18 cellular contexts compared by ENCODE assay signal in genomic region chr11:28770806-28771205, GRCh38.
A peak's percentile ranks its signal among the peaks of the same experiment; 100 is the strongest.
DNase-seq lines count a peak whose midpoint lies in the region; ATAC-seq and TF ChIP-seq lines count a peak whose summit lies in the region.
"Had no signal": no experiment of that assay in that cellular context is flagged by ENCODE, and none has a peak within 500 bp of the region (broad histone marks: within the 10 kb centered on the region; RNA-seq: fewer than 3 reads in every experiment).

No MANE protein-coding gene starts in this region.

- no peaks in the 10 kb centered on the region for H3K9me3 ChIP-seq in body of pancreas

- no peaks in the 10 kb centered on the region for H3K36me3 ChIP-seq in body of pancreas (replicated peaks in 1 of 2; ENCODE audit: insufficient read depth in 1 of 2, low read depth in 2 of 2)
- H3K36me3 ChIP-seq: BLaER1 had no signal

- H3K27me3 ChIP-seq in body of pancreas, result no peaks in the 10 kb centered on the region
- H3K27me3 ChIP-seq: BLaER1 had no signal

- ATAC-seq in body of pancreas, result no peak
- ATAC-seq: CD8-positive, alpha-beta T cell had no signal

- peak; percentile 14 for DNase-seq in EH (ENCODE audit: low read depth)
- DNase-seq in M059J (ENCODE audit: low read depth), result peak; percentile 58
- DNase-seq in amniotic epithelial cell (ENCODE audit: low read depth), result peak; percentile 50
- DNase-seq in iris pigment epithelial cell (ENCODE audit: low read depth), result peak; percentile 49
- no peak for DNase-seq in RWPE1 (ENCODE audit: low spot score)
- DNase-seq in NOMO-1 treated with DMSO at 0.1 percent for 48 hours (lab: John Stamatoyannopoulos, UW; ENCODE audit: unreplicated experiment), result no peak
- no peak for DNase-seq in body of pancreas
- no peak for DNase-seq in T-helper 1 cell
- DNase-seq: CD4-positive, CD25-positive, alpha-beta regulatory T cell; CD8-positive, alpha-beta T cell; DMS 273 treated with DMSO at 0.1 percent for 48 hours; DMS53; DMS79 treated with DMSO at 0.1 percent for 48 hours; H7; HCEC 1CT had no signal

- no peak for TF ChIP-seq CTCF in RWPE1 (conservative IDR thresholded peaks at IDR 0.05; ENCODE audit: low read depth)
- no peak for TF ChIP-seq CTCF in body of pancreas (IDR thresholded peaks at IDR 0.05)

- POLR2A ChIA-PET in RWPE1 (lab: Yijun Ruan, JAX; ENCODE audit: low non-redundant PET), result no interaction called here

- H3K27ac ChIP-seq in RWPE1, result no peak overlapping the region
- H3K27ac ChIP-seq in body of pancreas, result no peak overlapping the region
- H3K27ac ChIP-seq: 22Rv1, BLaER1, C4-2B had no signal

- intact Hi-C loops in body of pancreas (cut with DNase I), result no loop called here

- no peak for TF ChIP-seq POLR2A in body of pancreas (IDR thresholded peaks at IDR 0.05)

- WGBS in body of pancreas, 2 donors, result 52 to 58% methylated on average over 1 of the region's 1 CpG

- no peaks in the 10 kb centered on the region for H3K4me1 ChIP-seq in body of pancreas
- H3K4me1 ChIP-seq: BLaER1 had no signal

- no peak overlapping the region for H3K4me3 ChIP-seq in body of pancreas
- H3K4me3 ChIP-seq: BLaER1 had no signal

- CTCF ChIA-PET in RWPE1 (lab: Yijun Ruan, JAX), result interaction anchor here (0.7 kb wide), 1 partner anchor 23 kb away, joined by 5 read pairs; no protein-coding TSS in a partner anchor

Comparison
In these comparisons a context has a peak if more than half of its experiments do, and no peak if none do; other contexts are left out.
1. DNase-seq: peak in EH (single experiment), M059J (single experiment), amniotic epithelial cell (single experiment) and iris pigment epithelial cell (single experiment); none in RWPE1 (single experiment), NOMO-1 treated with DMSO at 0.1 percent for 48 hours (single experiment), body of pancreas (0 of 4) and T-helper 1 cell (0 of 5).